15 cellular contexts compared by ENCODE assay signal in genomic region chr11:78810489-78811090, GRCh38.
A peak's percentile ranks its signal among the peaks of the same experiment; 100 is the strongest.
DNase-seq lines count a peak whose midpoint lies in the region; ATAC-seq, FAIRE-seq and TF ChIP-seq lines count a peak whose summit lies in the region.
"Had no signal": no experiment of that assay in that cellular context is flagged by ENCODE, and none has a peak within 500 bp of the region (broad histone marks: within the 10 kb centered on the region; RNA-seq: fewer than 3 reads in every experiment).

No MANE protein-coding gene starts in this region.

- no peak overlapping the region for H3K4me3 ChIP-seq in heart left ventricle
- H3K4me3 ChIP-seq: suprapubic skin had no signal

- no peak for TF ChIP-seq POLR2A in heart left ventricle (IDR thresholded peaks at IDR 0.05)
- TF ChIP-seq POLR2A in GM12891 (IDR thresholded peaks at IDR 0.05; ENCODE audit: low read depth, low read length): no peak

- H3K27me3 ChIP-seq in heart left ventricle: no peaks in the 10 kb centered on the region
- H3K27me3 ChIP-seq: suprapubic skin had no signal

- H3K27ac ChIP-seq in heart left ventricle: peak overlapping the region in 2 of 12 donors; percentile 9 to 74
- H3K27ac ChIP-seq: HL-60, suprapubic skin had no signal

- no peaks in the 10 kb centered on the region for H3K36me3 ChIP-seq in heart left ventricle
- H3K36me3 ChIP-seq: suprapubic skin had no signal

- H3K9me3 ChIP-seq in heart left ventricle: no peaks in the 10 kb centered on the region
- H3K9me3 ChIP-seq: suprapubic skin had no signal

- peak overlapping the region; percentile 82 for H3K27ac Mint-ChIP-seq in neural crest cell (ENCODE audit: unreplicated experiment)
- H3K27ac Mint-ChIP-seq: activated B cell treated with CpG ODN at 0.5 μM for 24 hours had no signal

- peak overlapping the region; percentile 21 for H3K4me3 Mint-ChIP-seq in neural crest cell
- H3K4me3 Mint-ChIP-seq: activated B cell treated with CpG ODN at 0.5 μM for 24 hours; central memory CD8-positive, alpha-beta T cell had no signal

- peak; percentile 58 for DNase-seq in DMS153 (lab: John Stamatoyannopoulos, UW)
- peak; percentile 79 for DNase-seq in NCI-H69 (lab: John Stamatoyannopoulos, UW)
- no peak for DNase-seq in heart left ventricle
- DNase-seq in neural crest cell (ENCODE audit: low read depth, low spot score): no peak
- DNase-seq in GM12891 (ENCODE audit: insufficient read length, low spot score): no peak
- no peak for DNase-seq in omental fat pad (ENCODE audit: low spot score)
- DNase-seq: activated B cell treated with CpG ODN at 0.5 μM for 24 hours, HCEC 1CT, Kasumi-1 had no signal

- TF ChIP-seq CTCF in heart left ventricle (IDR thresholded peaks at IDR 0.05) (no peak), neural crest cell (conservative IDR thresholded peaks at IDR 0.05) (no peak), omental fat pad (IDR thresholded peaks at IDR 0.05) (no peak)

- no peaks in the 10 kb centered on the region for H3K9me3 Mint-ChIP-seq in neural crest cell
- H3K9me3 Mint-ChIP-seq: activated B cell treated with CpG ODN at 0.5 μM for 24 hours; activated naive CD4-positive, alpha-beta T cell treated with anti-CD3 and anti-CD28 coated beads, Interleukin-2, amount 50 U/mL, for 72 hours; central memory CD8-positive, alpha-beta T cell had no signal

- H3K27me3 Mint-ChIP-seq in neural crest cell (ENCODE audit: low read depth): no peaks in the 10 kb centered on the region
- H3K27me3 Mint-ChIP-seq: activated B cell treated with CpG ODN at 0.5 μM for 24 hours had no signal

- no peak for FAIRE-seq in GM12891 (lab: Jason Lieb, UNC)

- H3K36me3 Mint-ChIP-seq in neural crest cell (ENCODE audit: low read depth): peaks cover 3% of the 10 kb centered on the region
- H3K36me3 Mint-ChIP-seq: activated naive CD4-positive, alpha-beta T cell treated with anti-CD3 and anti-CD28 coated beads, Interleukin-2, amount 50 U/mL, for 72 hours had no signal

- H3K4me1 Mint-ChIP-seq in neural crest cell: peaks cover 39% of the 10 kb centered on the region
- H3K4me1 Mint-ChIP-seq: activated B cell treated with CpG ODN at 0.5 μM for 24 hours; central memory CD8-positive, alpha-beta T cell had no signal

- intact Hi-C loops in heart left ventricle (cut with DNase I): loop anchor here in 1 of 10 donors (5.0 kb wide), 1 partner anchor 52 kb away; no protein-coding TSS in a partner anchor

- H3K4me1 ChIP-seq in heart left ventricle: peaks cover 0 to 55% (median 7%) of the 10 kb centered on the region in 12 donors
- H3K4me1 ChIP-seq: suprapubic skin had no signal

- 63 to 69% (median 68%) methylated on average over 9 of the region's 9 CpGs for WGBS in heart left ventricle, 4 donors

- ATAC-seq in heart left ventricle: peak in 3 of 4 donors; percentile 68 to 81 (median 80)
- ATAC-seq in omental fat pad (ENCODE audit: low FRiP score): no peak
- ATAC-seq in HG03039 (IDR thresholded peaks at IDR 0.05; ENCODE audit: unreplicated experiment): no peak
- ATAC-seq in HG03378 (IDR thresholded peaks at IDR 0.05; ENCODE audit: unreplicated experiment): no peak
- ATAC-seq: activated naive CD4-positive, alpha-beta T cell treated with anti-CD3 and anti-CD28 coated beads, Interleukin-2, amount 50 U/mL, for 72 hours had no signal

TF ChIP-seq in GM12891, 5 proteins besides CTCF, POLR2A, EP300 and RAD21:
- TF ChIP-seq SPI1 (IDR thresholded peaks at IDR 0.05; ENCODE audit: low read depth, low read length): no peak

Comparison
In these comparisons a context has a peak if more than half of its experiments do, and no peak if none do; other contexts are left out.
1. DNase-seq: peak in DMS153 (single experiment) and NCI-H69 (single experiment); none in heart left ventricle (0 of 5), neural crest cell (single experiment), GM12891 (single experiment) and omental fat pad (single experiment).
2. ATAC-seq: peak in heart left ventricle (3 of 4); none in omental fat pad (single experiment), HG03039 (single experiment) and HG03378 (single experiment).